In genomic region chr6:41941280-41942044, GRCh38 we compare ENCODE assay signal across 8 cellular contexts. TPM values are rescaled to one million over a fixed set of nuclear protein-coding genes. Genes with fewer than 3 reads are reported as not detected.
DNase-seq lines count a peak whose midpoint lies in the region; ATAC-seq and TF ChIP-seq lines count a peak whose summit lies in the region.

TSS of gene CCND3 (minus strand) at chr6:41941808. CDS start at chr6:41941649, 159 bp downstream.

- no peaks in the 10 kb centered on the region for H3K9me3 ChIP-seq in neutrophil

- H3K4me1 ChIP-seq in foreskin keratinocyte (peaks cover 6% of the 10 kb centered on the region), neutrophil (ENCODE audit: control insufficient read depth in 1 of 2, insufficient read depth in 1 of 2, low read depth in 1 of 2, low read length in 1 of 2) (peaks cover 65 to 67% of the 10 kb centered on the region in 2 experiments)

- peaks cover 23% of the 10 kb centered on the region for H3K36me3 ChIP-seq in neutrophil

- no peak for TF ChIP-seq CTCF in foreskin keratinocyte (conservative IDR thresholded peaks at IDR 0.05)
- no peak for TF ChIP-seq CTCF in neutrophil (IDR thresholded peaks at IDR 0.05)
- TF ChIP-seq CTCF in subcutaneous adipose tissue (IDR thresholded peaks at IDR 0.05; ENCODE audit: low read depth), result no peak

- DNase-seq in ELR (ENCODE audit: low read depth) (peak; percentile 96), H4 (ENCODE audit: low spot score) (peak; percentile 88), LoVo (ENCODE audit: low spot score) (peak; percentile 94), SHP77 treated with DMSO at 0.1 percent for 48 hours (lab: John Stamatoyannopoulos, UW) (peak; percentile 77), activated gamma-delta T cell (lab: John Stamatoyannopoulos, UW) (peak; percentile 74), foreskin keratinocyte (peak; percentile 55 to 78)

- H3K4me3 ChIP-seq in neutrophil (ENCODE audit: low read depth in 1 of 2, low read length in 1 of 2), result peak within 1 kb of the TSS; percentile 97 to 99

- no peaks in the 10 kb centered on the region for H3K27me3 ChIP-seq in foreskin keratinocyte
- H3K27me3 ChIP-seq in neutrophil, result no peaks in the 10 kb centered on the region

- peak; percentile 87 for ATAC-seq in foreskin keratinocyte

- H3K27ac ChIP-seq in foreskin keratinocyte (no peak within 1 kb of the TSS), neutrophil (peak within 1 kb of the TSS; percentile 95)

RNA-seq across cellular contexts. Expression of gene CCND3, which starts in this region (rescaled TPM):
- total RNA-seq in H4 (2014; rRNA removed; shearing (Covaris generic)), result 50.0 and 51.3 TPM in 2 replicates
- 67.5 and 73.4 TPM in 2 replicates for total RNA-seq in foreskin keratinocyte
- 77.0 and 78.6 TPM in 2 replicates for polyA plus RNA-seq in foreskin keratinocyte
- 100 to 1,000 TPM in 3 of 4 donors, 10 to 100 TPM in 1; 75.2 to 153 (median 130) TPM for total RNA-seq in subcutaneous adipose tissue
